Comparison of ENCODE assay signal across 8 cellular contexts in the genomic region with DNA sequence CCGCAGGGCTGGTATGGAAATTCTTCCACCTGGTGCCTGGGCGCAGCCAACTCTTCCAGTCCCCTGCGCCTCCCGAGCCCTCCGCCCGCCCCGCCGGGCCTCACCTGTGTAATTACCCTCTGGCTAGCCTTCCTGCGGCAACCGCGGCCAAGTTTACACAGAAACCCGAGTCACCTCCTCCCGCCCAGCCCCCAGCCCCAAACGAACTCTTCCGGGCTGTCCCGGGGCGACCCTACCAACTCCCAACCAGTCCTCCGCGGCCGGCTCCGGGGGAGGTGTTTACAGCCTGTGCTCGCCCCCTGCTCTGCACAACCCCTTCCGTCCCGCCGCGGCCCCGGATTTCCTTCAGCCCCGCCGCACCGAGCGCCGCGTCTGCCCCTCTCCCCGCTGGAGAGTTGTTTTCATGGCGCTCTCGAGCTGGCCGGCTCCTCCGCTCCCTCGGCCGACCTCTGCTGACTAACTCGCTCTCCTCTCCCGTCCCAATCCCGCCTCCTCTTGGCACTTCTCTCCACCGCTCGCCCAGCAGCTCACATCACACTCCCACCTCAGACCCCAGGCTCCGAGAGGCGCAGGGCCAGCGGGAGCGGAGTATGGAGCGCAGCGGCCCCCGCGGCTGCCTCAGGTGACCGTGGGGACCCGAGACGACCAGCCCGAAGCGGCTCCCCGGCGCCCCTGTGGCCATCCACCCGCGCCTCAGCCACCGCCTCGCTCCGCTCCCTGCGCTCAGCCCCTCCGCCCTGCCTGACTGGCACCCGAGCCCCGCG. TPM values are rescaled to one million over a fixed set of nuclear protein-coding genes. Genes with fewer than 3 reads are reported as not detected.
A peak's percentile ranks its signal among the peaks of the same experiment; 100 is the strongest.
DNase-seq lines count a peak whose midpoint lies in the region; ATAC-seq and TF ChIP-seq lines count a peak whose summit lies in the region.

No MANE protein-coding gene starts in this region.

- no peaks in the 10 kb centered on the region for H3K27me3 ChIP-seq in mononuclear cell (ENCODE audit: insufficient read depth, low read length)

- H3K9me3 ChIP-seq in mononuclear cell (ENCODE audit: low read depth, low read length) = no peaks in the 10 kb centered on the region

- peaks cover 10% of the 10 kb centered on the region for H3K27me3 Mint-ChIP-seq in endothelial cell (ENCODE audit: unreplicated experiment)

- H3K36me3 Mint-ChIP-seq in endothelial cell (ENCODE audit: low read depth, unreplicated experiment) = no peaks in the 10 kb centered on the region

- peaks cover 5% of the 10 kb centered on the region for H3K4me1 Mint-ChIP-seq in endothelial cell (ENCODE audit: unreplicated experiment)

- H3K4me3 Mint-ChIP-seq in endothelial cell (ENCODE audit: unreplicated experiment) = peak overlapping the region; percentile 99

- no peak for TF ChIP-seq CTCF in endothelial cell (IDR thresholded peaks at IDR 0.05; ENCODE audit: unreplicated experiment)

- H3K4me3 ChIP-seq in mononuclear cell (ENCODE audit: low read length) = peak overlapping the region; percentile 89

- H3K4me1 ChIP-seq in mononuclear cell (ENCODE audit: insufficient read depth, low read length) = peaks cover 38% of the 10 kb centered on the region

- H3K27ac Mint-ChIP-seq in endothelial cell (ENCODE audit: unreplicated experiment) = peak overlapping the region; percentile 99

- peak; percentile 13 for ATAC-seq in HG02973 (IDR thresholded peaks at IDR 0.05; ENCODE audit: unreplicated experiment)

- DNase-seq in NK-92 treated with Interleukin-12 subunit alpha and Interleukin-12 subunit beta, amount 100 ng/mL, for 24 hours (lab: John Stamatoyannopoulos, UW) = peak; percentile 63
- DNase-seq in NK-92 (lab: John Stamatoyannopoulos, UW; ENCODE audit: unreplicated experiment) (no peak), NCI-H748 (lab: John Stamatoyannopoulos, UW; ENCODE audit: unreplicated experiment) (peak; percentile 67), endothelial cell (ENCODE audit: low spot score) (peak; percentile 68)
- peak; percentile 56 for DNase-seq in activated CD8-positive, alpha-beta memory T cell treated with anti-CD3 and anti-CD28 coated beads, Interleukin-2, amount 50 U/mL, for 4 hours
- DNase-seq in stimulated activated CD8-positive, alpha-beta memory T cell treated with anti-CD3 and anti-CD28 coated beads, Interleukin-4, amount 100 ng/mL, for 4 hours (ENCODE audit: low read depth in 2 of 2, low spot score in 1 of 2) = peak; percentile 27 to 29

- no peaks in the 10 kb centered on the region for H3K9me3 Mint-ChIP-seq in endothelial cell (ENCODE audit: unreplicated experiment)

RNA-seq across cellular contexts. Expression of a gene that starts 0.5 kb away (rescaled TPM):
- total RNA-seq in endothelial cell (ENCODE audit: unreplicated experiment) (24.6 TPM), mononuclear cell (144 TPM)
